9 cellular contexts compared by ENCODE assay signal in genomic region chr11:47225552-47226137, GRCh38. TPM values are rescaled to one million over a fixed set of nuclear protein-coding genes. Genes with fewer than 3 reads are reported as not detected.
A peak's percentile ranks its signal among the peaks of the same experiment; 100 is the strongest.
DNase-seq lines count a peak whose midpoint lies in the region; ATAC-seq lines count a peak whose summit lies in the region.
"Had no signal": no experiment of that assay in that cellular context is flagged by ENCODE, and none has a peak within 500 bp of the region (broad histone marks: within the 10 kb centered on the region; RNA-seq: fewer than 3 reads in every experiment).

No MANE protein-coding gene starts in this region.

- peaks cover 0 to 2% (median 0%) of the 10 kb centered on the region in 3 donors for H3K27me3 Mint-ChIP-seq in immature natural killer cell (ENCODE audit: low read depth in 3 of 3)
- H3K27me3 Mint-ChIP-seq: IgD-negative memory B cell had no signal

- peak in 2 of 3 donors; percentile 27 to 31 for DNase-seq in immature natural killer cell
- DNase-seq in NCI-H526 (lab: John Stamatoyannopoulos, UW), result no peak
- DNase-seq in C1 segment of cervical spinal cord (lab: John Stamatoyannopoulos, UW), result no peak
- no peak for DNase-seq in HPDE6-E6E7 (ENCODE audit: extremely low spot score)
- no peak for DNase-seq in DMS 273 (lab: John Stamatoyannopoulos, UW; ENCODE audit: unreplicated experiment)

- no peaks in the 10 kb centered on the region for H3K9me3 Mint-ChIP-seq in immature natural killer cell
- H3K9me3 Mint-ChIP-seq: IgD-negative memory B cell had no signal

- H3K36me3 Mint-ChIP-seq in immature natural killer cell, result peaks cover 0 to 21% (median 10%) of the 10 kb centered on the region in 3 donors

- ATAC-seq in GM18868 (IDR thresholded peaks at IDR 0.05; ENCODE audit: unreplicated experiment) (peak; percentile 97), GM21717 (IDR thresholded peaks at IDR 0.05; ENCODE audit: unreplicated experiment) (peak; percentile 87), HG03565 (IDR thresholded peaks at IDR 0.05; ENCODE audit: unreplicated experiment) (peak; percentile 77)

- peak overlapping the region; percentile 58 to 92 (median 84) for H3K27ac Mint-ChIP-seq in immature natural killer cell
- H3K27ac Mint-ChIP-seq: IgD-negative memory B cell had no signal

- peaks cover 7 to 15% of the 10 kb centered on the region in 2 donors for H3K4me1 Mint-ChIP-seq in immature natural killer cell

- H3K4me3 Mint-ChIP-seq in immature natural killer cell, result peak overlapping the region in 2 of 5 donors; percentile 41 to 62
- H3K4me3 Mint-ChIP-seq: IgD-negative memory B cell had no signal

RNA-seq across cellular contexts. Expression of gene DDB2, which starts 10.9 kb away (rescaled TPM):
- 10 to 100 TPM; 27.4 to 39.3 (median 35.4) TPM for polyA plus RNA-seq in immature natural killer cell

RNA-seq across cellular contexts. Expression of gene ACP2, which starts 23.0 kb away (rescaled TPM):
- polyA plus RNA-seq in immature natural killer cell, result 10 to 100 TPM in 2 of 3 donors, 1 to 10 TPM in 1; 6.6 to 20.1 (median 19.2) TPM

RNA-seq across cellular contexts. Expression of gene NR1H3, which starts 32.2 kb away (rescaled TPM):
- 10 to 100 TPM; 14.8 to 20.3 (median 19.8) TPM for polyA plus RNA-seq in immature natural killer cell

RNA-seq across cellular contexts. Expression of gene PACSIN3, which starts 39.4 kb away (rescaled TPM):
- polyA plus RNA-seq in immature natural killer cell, result under 1 TPM in 1 of 3 donors, not detected in 2; 0.48 TPM
- polyA plus RNA-seq: IgD-negative memory B cell had no signal

RNA-seq across cellular contexts. Expression of gene MADD, which starts 44.3 kb away (rescaled TPM):
- polyA plus RNA-seq in immature natural killer cell, result 10 to 100 TPM; 14.7 to 42.7 (median 19.3) TPM

Comparison
In these comparisons a context has a peak if more than half of its experiments do, and no peak if none do; other contexts are left out.
1. DNase-seq: peak in immature natural killer cell (2 of 3); none in NCI-H526 (0 of 2), C1 segment of cervical spinal cord (0 of 14), HPDE6-E6E7 (single experiment) and DMS 273 (single experiment).
2. Peak in every context shown above with its lines, with median percentiles within 50 percentile points of each other: ATAC-seq.